In genomic region chr2:232341739-232342126, GRCh38 we compare ENCODE assay signal across 24 cellular contexts. TPM values are rescaled to one million over a fixed set of nuclear protein-coding genes. Genes with fewer than 3 reads are reported as not detected.
"Had no signal": no experiment of that assay in that cellular context is flagged by ENCODE, and none has a peak within 500 bp of the region (broad histone marks: within the 10 kb centered on the region; RNA-seq: fewer than 3 reads in every experiment).

No MANE protein-coding gene starts in this region.

- H3K36me3 ChIP-seq: colonic mucosa, neutrophil, pancreas, right lobe of liver, transverse colon had no signal

- H3K4me1 ChIP-seq: colonic mucosa, foreskin keratinocyte, pancreas, right lobe of liver, transverse colon, vagina had no signal

- DNase-seq: anterior cingulate cortex; central memory CD4-positive, alpha-beta T cell; colonic mucosa; endodermal cell; foreskin keratinocyte; hypothalamus; mesendoderm; naive thymus-derived CD4-positive, alpha-beta T cell; stimulated activated naive CD4-positive, alpha-beta T cell treated with Interleukin-2 at 50 U/mL for 16 hours; substantia nigra; T-helper 9 cell; transverse colon had no signal

- H3K4me3 ChIP-seq: colonic mucosa, pancreas, right lobe of liver, transverse colon, vagina had no signal

- H3K9me3 ChIP-seq: colonic mucosa, neutrophil, pancreas, right lobe of liver, transverse colon, vagina had no signal

- H3K27me3 ChIP-seq: colonic mucosa, pancreas, right lobe of liver, transverse colon, vagina had no signal

- ATAC-seq: foreskin keratinocyte; naive thymus-derived CD4-positive, alpha-beta T cell; pancreas; right lobe of liver; SK-N-SH treated with all-trans-retinoic acid at 6 μM for 48 hours had no signal

- H3K27ac ChIP-seq: colonic mucosa, epithelial cell of prostate, foreskin keratinocyte, neutrophil, pancreas, right lobe of liver, transverse colon, vagina had no signal

RNA-seq across cellular contexts. Expression of gene ALPP, which starts 36.8 kb away (rescaled TPM):
- total RNA-seq: activated CD8-positive, alpha-beta memory T cell treated with anti-CD3 and anti-CD28 coated beads for 36 hours; endodermal cell; fibroblast of lung; foreskin keratinocyte; liver; mucosa of gallbladder; pancreas; pulmonary artery endothelial cell; right lobe of liver; transverse colon; vagina had no signal
- polyA plus RNA-seq: fibroblast of lung; foreskin keratinocyte; keratinocyte; liver; naive thymus-derived CD4-positive, alpha-beta T cell; pancreas had no signal
